In genomic region chr22:38709306-38709705, GRCh38 we compare ENCODE assay signal across 18 cellular contexts. TPM values are rescaled to one million over a fixed set of nuclear protein-coding genes. Genes with fewer than 3 reads are reported as not detected.
DNase-seq lines count a peak whose midpoint lies in the region; ATAC-seq, FAIRE-seq and TF ChIP-seq lines count a peak whose summit lies in the region.
"Had no signal": no experiment of that assay in that cellular context is flagged by ENCODE, and none has a peak within 500 bp of the region (broad histone marks: within the 10 kb centered on the region; RNA-seq: fewer than 3 reads in every experiment).

No MANE protein-coding gene starts in this region.

- peaks cover 53% of the 10 kb centered on the region for H3K36me3 Mint-ChIP-seq in activated CD8-positive, alpha-beta memory T cell treated with anti-CD3 and anti-CD28 coated beads, Interleukin-2, amount 10 ng/mL, durations not matched to agents 7 days and 5 days
- H3K36me3 Mint-ChIP-seq in activated T-helper 1 cell treated with anti-CD3 and anti-CD28 coated beads, Interleukin-12 subunit alpha, Interleukin-12 subunit beta, Interleukin-2, Interleukin-4 antibody, amounts not matched to agents 30 ng/mL and 10 ng/mL and 1 ng/mL, durations not matched to agents 14 hours and 24 hours and 36 hours (ENCODE audit: low read depth) = peaks cover 49% of the 10 kb centered on the region

- no peaks in the 10 kb centered on the region for H3K9me3 ChIP-seq in neutrophil
- H3K9me3 ChIP-seq in upper lobe of right lung = no peaks in the 10 kb centered on the region
- H3K9me3 ChIP-seq: SJSA1 had no signal

- peaks cover 68% of the 10 kb centered on the region for H3K4me1 Mint-ChIP-seq in activated CD8-positive, alpha-beta memory T cell treated with anti-CD3 and anti-CD28 coated beads, Interleukin-2, amount 10 ng/mL, durations not matched to agents 7 days and 5 days
- H3K4me1 Mint-ChIP-seq in activated T-helper 1 cell treated with anti-CD3 and anti-CD28 coated beads, Interleukin-12 subunit alpha, Interleukin-12 subunit beta, Interleukin-2, Interleukin-4 antibody, amounts not matched to agents 30 ng/mL and 10 ng/mL and 1 ng/mL, durations not matched to agents 14 hours and 24 hours and 36 hours (ENCODE audit: low read depth) = peaks cover 75% of the 10 kb centered on the region

- H3K27ac Mint-ChIP-seq in activated CD8-positive, alpha-beta memory T cell treated with anti-CD3 and anti-CD28 coated beads, Interleukin-2, amount 10 ng/mL, durations not matched to agents 7 days and 5 days = no peak overlapping the region
- H3K27ac Mint-ChIP-seq in activated T-helper 1 cell treated with anti-CD3 and anti-CD28 coated beads, Interleukin-12 subunit alpha, Interleukin-12 subunit beta, Interleukin-2, Interleukin-4 antibody, amounts not matched to agents 30 ng/mL and 10 ng/mL and 1 ng/mL, durations not matched to agents 14 hours and 24 hours and 36 hours = peak overlapping the region; percentile 75
- H3K27ac Mint-ChIP-seq: nephron progenitor cell had no signal

- FAIRE-seq in GM18507 (lab: Jason Lieb, UNC) (peak; percentile 74), H54 (lab: Jason Lieb, UNC) (no peak)
- FAIRE-seq: islet of Langerhans, urothelium cell line had no signal

- peak overlapping the region; percentile 38 for H3K4me3 Mint-ChIP-seq in activated CD8-positive, alpha-beta memory T cell treated with anti-CD3 and anti-CD28 coated beads, Interleukin-2, amount 10 ng/mL, durations not matched to agents 7 days and 5 days
- H3K4me3 Mint-ChIP-seq in activated T-helper 1 cell treated with anti-CD3 and anti-CD28 coated beads, Interleukin-12 subunit alpha, Interleukin-12 subunit beta, Interleukin-2, Interleukin-4 antibody, amounts not matched to agents 30 ng/mL and 10 ng/mL and 1 ng/mL, durations not matched to agents 14 hours and 24 hours and 36 hours = peak overlapping the region; percentile 69
- H3K4me3 Mint-ChIP-seq: nephron progenitor cell had no signal

- TF ChIP-seq POLR2A in H54 (IDR thresholded peaks at IDR 0.05; ENCODE audit: low read depth, low read length) = no peak

- intact Hi-C loops in activated T-helper 1 cell treated with anti-CD3 and anti-CD28 coated beads, Interleukin-12 subunit alpha, Interleukin-12 subunit beta, Interleukin-2, Interleukin-4 antibody, amounts not matched to agents 30 ng/mL and 10 ng/mL and 1 ng/mL, durations not matched to agents 14 hours and 24 hours and 36 hours (cut with micrococcal nuclease) = loop anchor here (5.0 to 10.0 kb wide), 3 partner anchors 137 to 1475 kb away; partner anchors contain the start of genes DMC1 and PICK1
- intact Hi-C loops in upper lobe of right lung (cut with DNase I) = no loop called here

- peak overlapping the region; percentile 10 to 14 for H3K4me3 ChIP-seq in neutrophil (ENCODE audit: low read depth in 1 of 2, low read length in 1 of 2)
- no peak overlapping the region for H3K4me3 ChIP-seq in upper lobe of right lung
- H3K4me3 ChIP-seq: SJSA1 had no signal

- ATAC-seq in activated CD8-positive, alpha-beta memory T cell treated with anti-CD3 and anti-CD28 coated beads, Interleukin-2, amount 10 ng/mL, durations not matched to agents 7 days and 5 days = no peak
- ATAC-seq in upper lobe of right lung = no peak
- no peak for ATAC-seq in GM18519 (IDR thresholded peaks at IDR 0.05; ENCODE audit: low FRiP score, unreplicated experiment)

- H3K27ac ChIP-seq in neutrophil (peak overlapping the region; percentile 97), upper lobe of right lung (no peak overlapping the region)
- H3K27ac ChIP-seq: SJSA1 had no signal

- no peaks in the 10 kb centered on the region for H3K9me3 Mint-ChIP-seq in activated CD8-positive, alpha-beta memory T cell treated with anti-CD3 and anti-CD28 coated beads, Interleukin-2, amount 10 ng/mL, durations not matched to agents 7 days and 5 days (ENCODE audit: low read depth)
- no peaks in the 10 kb centered on the region for H3K9me3 Mint-ChIP-seq in activated T-helper 1 cell treated with anti-CD3 and anti-CD28 coated beads, Interleukin-12 subunit alpha, Interleukin-12 subunit beta, Interleukin-2, Interleukin-4 antibody, amounts not matched to agents 30 ng/mL and 10 ng/mL and 1 ng/mL, durations not matched to agents 14 hours and 24 hours and 36 hours
- H3K9me3 Mint-ChIP-seq: nephron progenitor cell had no signal

- CTCF ChIA-PET in activated CD8-positive, alpha-beta memory T cell treated with anti-CD3 and anti-CD28 coated beads, Interleukin-2, amount 10 ng/mL, durations not matched to agents 7 days and 5 days (lab: Charles Lee) = interaction anchor here (2.1 to 2.6 kb wide), 2 partner anchors 15 to 59 kb away, joined by 6 to 7 read pairs; no protein-coding TSS in a partner anchor

- peaks cover 22% of the 10 kb centered on the region for H3K36me3 ChIP-seq in neutrophil
- peaks cover 16% of the 10 kb centered on the region for H3K36me3 ChIP-seq in upper lobe of right lung

- TF ChIP-seq CTCF in neutrophil (IDR thresholded peaks at IDR 0.05) = no peak
- no peak for TF ChIP-seq CTCF in upper lobe of right lung (IDR thresholded peaks at IDR 0.05)

- H3K27me3 ChIP-seq in neutrophil (no peaks in the 10 kb centered on the region), upper lobe of right lung (no peaks in the 10 kb centered on the region)
- H3K27me3 ChIP-seq: SJSA1 had no signal

- peaks cover 82 to 85% of the 10 kb centered on the region in 2 experiments for H3K4me1 ChIP-seq in neutrophil (ENCODE audit: control insufficient read depth in 1 of 2, insufficient read depth in 1 of 2, low read depth in 1 of 2, low read length in 1 of 2)
- H3K4me1 ChIP-seq in upper lobe of right lung = peaks cover 36% of the 10 kb centered on the region

- no peaks in the 10 kb centered on the region for H3K27me3 Mint-ChIP-seq in activated CD8-positive, alpha-beta memory T cell treated with anti-CD3 and anti-CD28 coated beads, Interleukin-2, amount 10 ng/mL, durations not matched to agents 7 days and 5 days
- no peaks in the 10 kb centered on the region for H3K27me3 Mint-ChIP-seq in activated T-helper 1 cell treated with anti-CD3 and anti-CD28 coated beads, Interleukin-12 subunit alpha, Interleukin-12 subunit beta, Interleukin-2, Interleukin-4 antibody, amounts not matched to agents 30 ng/mL and 10 ng/mL and 1 ng/mL, durations not matched to agents 14 hours and 24 hours and 36 hours (ENCODE audit: insufficient read depth)

- DNase-seq in activated CD8-positive, alpha-beta memory T cell treated with anti-CD3 and anti-CD28 coated beads, Interleukin-2, amount 10 ng/mL, durations not matched to agents 7 days and 5 days = no peak
- DNase-seq in activated CD8-positive, alpha-beta memory T cell treated with anti-CD3 and anti-CD28 coated beads for 24 hours = no peak
- DNase-seq in GM18507 (ENCODE audit: extremely low spot score, insufficient read length, low read depth) (no peak), upper lobe of right lung (no peak), H54 (ENCODE audit: insufficient read length, low spot score) (no peak)
- no peak for DNase-seq in activated T-helper 1 cell treated with anti-CD3 and anti-CD28 coated beads, Interleukin-12 subunit alpha, Interleukin-12 subunit beta, Interleukin-2, Interleukin-4 antibody, amounts not matched to agents 30 ng/mL and 10 ng/mL and 1 ng/mL, durations not matched to agents 14 hours and 24 hours and 36 hours (ENCODE audit: low spot score)
- DNase-seq: ACHN; activated CD4-positive, alpha-beta T cell treated with anti-CD3 and anti-CD28 coated beads, Interleukin-2, amount 50 U/mL, for 1 hour; activated T-cell treated with anti-CD3 and anti-CD28 coated beads, Interleukin-2, amount 50 U/mL, for 48 hours; NCI-H1092; nephron progenitor cell; OCI-M1; stimulated activated naive CD4-positive, alpha-beta T cell treated with Interleukin-2 at 50 U/mL for 16 hours had no signal

RNA-seq across cellular contexts. Expression of gene GTPBP1, which starts 3.6 kb away (rescaled TPM):
- total RNA-seq in activated CD8-positive, alpha-beta memory T cell treated with anti-CD3 and anti-CD28 coated beads, Interleukin-2, amount 10 ng/mL, durations not matched to agents 7 days and 5 days = 100 to 1,000 TPM; 116 to 146 TPM
- 102 and 111 TPM in 2 replicates for total RNA-seq in activated T-helper 1 cell treated with anti-CD3 and anti-CD28 coated beads, Interleukin-12 subunit alpha, Interleukin-12 subunit beta, Interleukin-2, Interleukin-4 antibody, amounts not matched to agents 30 ng/mL and 10 ng/mL and 1 ng/mL, durations not matched to agents 14 hours and 24 hours and 36 hours
- total RNA-seq in upper lobe of right lung = 72.5 TPM

RNA-seq across cellular contexts. Expression of gene JOSD1, which starts 8.6 kb away (rescaled TPM):
- 10 to 100 TPM; 74.0 to 77.0 TPM for total RNA-seq in activated CD8-positive, alpha-beta memory T cell treated with anti-CD3 and anti-CD28 coated beads, Interleukin-2, amount 10 ng/mL, durations not matched to agents 7 days and 5 days
- total RNA-seq in activated T-helper 1 cell treated with anti-CD3 and anti-CD28 coated beads, Interleukin-12 subunit alpha, Interleukin-12 subunit beta, Interleukin-2, Interleukin-4 antibody, amounts not matched to agents 30 ng/mL and 10 ng/mL and 1 ng/mL, durations not matched to agents 14 hours and 24 hours and 36 hours = 77.7 and 86.0 TPM in 2 replicates
- total RNA-seq in upper lobe of right lung = 52.1 TPM

RNA-seq across cellular contexts. Expression of gene TOMM22, which starts 27.5 kb away (rescaled TPM):
- total RNA-seq in activated CD8-positive, alpha-beta memory T cell treated with anti-CD3 and anti-CD28 coated beads, Interleukin-2, amount 10 ng/mL, durations not matched to agents 7 days and 5 days = 10 to 100 TPM; 61.1 to 94.9 TPM
- 153 and 156 TPM in 2 replicates for total RNA-seq in activated T-helper 1 cell treated with anti-CD3 and anti-CD28 coated beads, Interleukin-12 subunit alpha, Interleukin-12 subunit beta, Interleukin-2, Interleukin-4 antibody, amounts not matched to agents 30 ng/mL and 10 ng/mL and 1 ng/mL, durations not matched to agents 14 hours and 24 hours and 36 hours
- 51.6 TPM for total RNA-seq in upper lobe of right lung

RNA-seq across cellular contexts. Expression of gene SUN2, which starts 46.5 kb away (rescaled TPM):
- 100 to 1,000 TPM; 320 to 412 TPM for total RNA-seq in activated CD8-positive, alpha-beta memory T cell treated with anti-CD3 and anti-CD28 coated beads, Interleukin-2, amount 10 ng/mL, durations not matched to agents 7 days and 5 days
- total RNA-seq in activated T-helper 1 cell treated with anti-CD3 and anti-CD28 coated beads, Interleukin-12 subunit alpha, Interleukin-12 subunit beta, Interleukin-2, Interleukin-4 antibody, amounts not matched to agents 30 ng/mL and 10 ng/mL and 1 ng/mL, durations not matched to agents 14 hours and 24 hours and 36 hours = 146 and 154 TPM in 2 replicates
- 242 TPM for total RNA-seq in upper lobe of right lung

RNA-seq across cellular contexts. Expression of gene CBY1, which starts 52.9 kb away (rescaled TPM):
- total RNA-seq in activated CD8-positive, alpha-beta memory T cell treated with anti-CD3 and anti-CD28 coated beads, Interleukin-2, amount 10 ng/mL, durations not matched to agents 7 days and 5 days = 10 to 100 TPM; 11.2 to 12.0 TPM
- 8.6 and 8.8 TPM in 2 replicates for total RNA-seq in activated T-helper 1 cell treated with anti-CD3 and anti-CD28 coated beads, Interleukin-12 subunit alpha, Interleukin-12 subunit beta, Interleukin-2, Interleukin-4 antibody, amounts not matched to agents 30 ng/mL and 10 ng/mL and 1 ng/mL, durations not matched to agents 14 hours and 24 hours and 36 hours
- 34.6 TPM for total RNA-seq in upper lobe of right lung
